25 cellular contexts compared by ENCODE assay signal in genomic region chr2:170381678-170382077, GRCh38.
A peak's percentile ranks its signal among the peaks of the same experiment; 100 is the strongest.
DNase-seq lines count a peak whose midpoint lies in the region; ATAC-seq, FAIRE-seq and TF ChIP-seq lines count a peak whose summit lies in the region.
"Had no signal": no experiment of that assay in that cellular context is flagged by ENCODE, and none has a peak within 500 bp of the region (broad histone marks: within the 10 kb centered on the region; RNA-seq: fewer than 3 reads in every experiment).

No MANE protein-coding gene starts in this region.

- TF ChIP-seq EP300 in HepG2 (IDR thresholded peaks at IDR 0.05; ENCODE audit: low read depth in 2 of 2, low read length in 2 of 2) (no peak), HepG2 (CRISPR knock-in tag; IDR thresholded peaks at IDR 0.05; ENCODE audit: borderline replicate concordance) (no peak)

- H3K4me3 ChIP-seq in HepG2 (replicated peaks in 1 of 3; ENCODE audit: insufficient read depth in 1 of 3, low read depth in 2 of 3, low read length in 3 of 3) (no peak overlapping the region), right lobe of liver (no peak overlapping the region), bronchial epithelial cell (ENCODE audit: low read depth, low read length) (no peak overlapping the region)
- H3K4me3 ChIP-seq: BLaER1, GM12878 had no signal

- intact Hi-C loops in HepG2 (cut with micrococcal nuclease; ENCODE audit: unreplicated experiment) (no loop called here), right lobe of liver (cut with DNase I) (no loop called here)

- POLR2A ChIA-PET in HepG2 (lab: Yijun Ruan, JAX): interaction anchor here (0.5 kb wide), 1 partner anchor 344 kb away, joined by 3 read pairs; no protein-coding TSS in a partner anchor

- no peaks in the 10 kb centered on the region for H3K4me1 ChIP-seq in HepG2 (ENCODE audit: insufficient read depth, low read length)
- H3K4me1 ChIP-seq in right lobe of liver: no peaks in the 10 kb centered on the region
- H3K4me1 ChIP-seq: BE2C, BLaER1 had no signal

- H3K27me3 ChIP-seq in HepG2 (ENCODE audit: control insufficient read depth in 1 of 2, insufficient read depth in 2 of 2, low read length in 2 of 2): peaks cover 0 to 29% of the 10 kb centered on the region in 2 experiments; a peak in 2 of 5 replicates
- no peaks in the 10 kb centered on the region for H3K27me3 ChIP-seq in right lobe of liver
- no peaks in the 10 kb centered on the region for H3K27me3 ChIP-seq in bronchial epithelial cell (ENCODE audit: control insufficient read depth, insufficient read depth, low read length)
- H3K27me3 ChIP-seq: BE2C, BLaER1 had no signal

- no TSS peak for BruUV-seq in HepG2 (replicated peaks; lab: Mats Ljungman, UMichigan)

- no peaks in the 10 kb centered on the region for H3K79me2 ChIP-seq in HepG2 (ENCODE audit: insufficient read depth, low read length)

- TF ChIP-seq POLR2A in HepG2 (IDR thresholded peaks at IDR 0.05; ENCODE audit: insufficient read depth in 1 of 2, low read depth in 2 of 2, low read length in 2 of 2) (no peak), right lobe of liver (IDR thresholded peaks at IDR 0.05) (no peak)

- H3K9ac ChIP-seq in HepG2 (ENCODE audit: insufficient read depth, low read depth, low read length): no peak overlapping the region
- H3K9ac ChIP-seq: BLaER1 had no signal

- in situ Hi-C loops in HepG2 (cut with HindIII; ENCODE audit: extremely low pct_ligation_motif_present, low pct_unique_long_range_greater_than_20kb): no loop called here

- no peak overlapping the region for H3K4me2 ChIP-seq in HepG2 (ENCODE audit: low read depth, low read length)
- H3K4me2 ChIP-seq: BLaER1 had no signal

- no peak for TF ChIP-seq CTCF in HepG2 (CRISPR knock-in tag; IDR thresholded peaks at IDR 0.05)
- TF ChIP-seq CTCF in right lobe of liver (IDR thresholded peaks at IDR 0.05): no peak
- no peak for TF ChIP-seq CTCF in bronchial epithelial cell (IDR thresholded peaks at IDR 0.05; ENCODE audit: insufficient read depth, low read length, severe bottlenecking)

- no peaks in the 10 kb centered on the region for H3K36me3 ChIP-seq in HepG2 (replicated peaks in 1 of 2; ENCODE audit: control insufficient read depth in 1 of 2, insufficient read depth in 2 of 2, low read length in 2 of 2)
- no peaks in the 10 kb centered on the region for H3K36me3 ChIP-seq in right lobe of liver
- H3K36me3 ChIP-seq in bronchial epithelial cell (ENCODE audit: control insufficient read depth, insufficient read depth, low read length): no peaks in the 10 kb centered on the region
- H3K36me3 ChIP-seq: BE2C, BLaER1 had no signal

- DNase-seq in HepG2 (ENCODE audit: low spot score) (no peak), right lobe of liver (no peak), bronchial epithelial cell (ENCODE audit: low read depth) (no peak), GM19240 (ENCODE audit: insufficient read length, low spot score) (no peak)
- DNase-seq: ACHN; BE2C; C1 segment of cervical spinal cord; CD4-positive, alpha-beta memory T cell; CD4-positive, CD25-positive, alpha-beta regulatory T cell; CD8-positive, alpha-beta memory T cell; COR-L47; DMS 273 treated with DMSO at 0.1 percent for 48 hours; DMS153; DMS53; DMS79; DND-41; EL; GDM1 had no signal

- no peaks in the 10 kb centered on the region for H4K20me1 ChIP-seq in HepG2 (ENCODE audit: insufficient read depth, low read length)
- H4K20me1 ChIP-seq: BLaER1 had no signal

- no peak overlapping the region for H2AFZ ChIP-seq in HepG2 (ENCODE audit: low read length)

- TF ChIP-seq RAD21 in HepG2 (CRISPR knock-in tag; IDR thresholded peaks at IDR 0.05): no peak

- CTCF ChIA-PET in HepG2 (lab: Yijun Ruan, JAX; ENCODE audit: low intra/inter-chr PET ratio, low total read pairs): no interaction called here

- no peak for FAIRE-seq in HepG2 (lab: Jason Lieb, UNC)
- FAIRE-seq in bronchial epithelial cell (lab: Jason Lieb, UNC): peak; percentile 32
- FAIRE-seq: A204.1, GM12878, GM12892, GM18507 had no signal

- WGBS in HepG2 (ENCODE audit: low lambda C conversion rate): 0% methylated on average over 2 of the region's 2 CpGs
- 40% methylated on average over 1 of the region's 2 CpGs for WGBS in right lobe of liver (ENCODE audit: insufficient coverage, low coverage, low lambda C conversion rate, missing lambda C conversion rate)

- H3K27ac ChIP-seq in HepG2 (ENCODE audit: extremely low read length, insufficient read depth, low read length) (no peak overlapping the region), right lobe of liver (no peak overlapping the region)
- H3K27ac ChIP-seq: 22Rv1, BLaER1 had no signal

- ATAC-seq in HepG2 (no peak), right lobe of liver (no peak), GM21825 (IDR thresholded peaks at IDR 0.05; ENCODE audit: unreplicated experiment) (no peak)
- ATAC-seq: GM12878 had no signal

- no peaks in the 10 kb centered on the region for H3K9me3 ChIP-seq in HepG2 (ENCODE audit: low read length)
- no peaks in the 10 kb centered on the region for H3K9me3 ChIP-seq in right lobe of liver
- H3K9me3 ChIP-seq: BE2C, BLaER1 had no signal

TF ChIP-seq in HepG2, 621 proteins besides CTCF, POLR2A, EP300 and RAD21 (continues in another document):
- no peak for TF ChIP-seq ZNF124 (CRISPR knock-in tag; IDR thresholded peaks at IDR 0.05)
- TF ChIP-seq, protein P1, sequence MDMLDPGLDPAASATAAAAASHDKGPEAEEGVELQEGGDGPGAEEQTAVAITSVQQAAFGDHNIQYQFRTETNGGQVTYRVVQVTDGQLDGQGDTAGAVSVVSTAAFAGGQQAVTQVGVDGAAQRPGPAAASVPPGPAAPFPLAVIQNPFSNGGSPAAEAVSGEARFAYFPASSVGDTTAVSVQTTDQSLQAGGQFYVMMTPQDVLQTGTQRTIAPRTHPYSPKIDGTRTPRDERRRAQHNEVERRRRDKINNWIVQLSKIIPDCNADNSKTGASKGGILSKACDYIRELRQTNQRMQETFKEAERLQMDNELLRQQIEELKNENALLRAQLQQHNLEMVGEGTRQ (IDR thresholded peaks at IDR 0.05; ENCODE audit: low read depth, low read length): peak; percentile 63; the same call in 1 of the 2 replicates
- TF ChIP-seq, protein P1 (CRISPR knock-in tag; IDR thresholded peaks at IDR 0.05; ENCODE audit: borderline replicate concordance): no peak
- TF ChIP-seq, protein P2, sequence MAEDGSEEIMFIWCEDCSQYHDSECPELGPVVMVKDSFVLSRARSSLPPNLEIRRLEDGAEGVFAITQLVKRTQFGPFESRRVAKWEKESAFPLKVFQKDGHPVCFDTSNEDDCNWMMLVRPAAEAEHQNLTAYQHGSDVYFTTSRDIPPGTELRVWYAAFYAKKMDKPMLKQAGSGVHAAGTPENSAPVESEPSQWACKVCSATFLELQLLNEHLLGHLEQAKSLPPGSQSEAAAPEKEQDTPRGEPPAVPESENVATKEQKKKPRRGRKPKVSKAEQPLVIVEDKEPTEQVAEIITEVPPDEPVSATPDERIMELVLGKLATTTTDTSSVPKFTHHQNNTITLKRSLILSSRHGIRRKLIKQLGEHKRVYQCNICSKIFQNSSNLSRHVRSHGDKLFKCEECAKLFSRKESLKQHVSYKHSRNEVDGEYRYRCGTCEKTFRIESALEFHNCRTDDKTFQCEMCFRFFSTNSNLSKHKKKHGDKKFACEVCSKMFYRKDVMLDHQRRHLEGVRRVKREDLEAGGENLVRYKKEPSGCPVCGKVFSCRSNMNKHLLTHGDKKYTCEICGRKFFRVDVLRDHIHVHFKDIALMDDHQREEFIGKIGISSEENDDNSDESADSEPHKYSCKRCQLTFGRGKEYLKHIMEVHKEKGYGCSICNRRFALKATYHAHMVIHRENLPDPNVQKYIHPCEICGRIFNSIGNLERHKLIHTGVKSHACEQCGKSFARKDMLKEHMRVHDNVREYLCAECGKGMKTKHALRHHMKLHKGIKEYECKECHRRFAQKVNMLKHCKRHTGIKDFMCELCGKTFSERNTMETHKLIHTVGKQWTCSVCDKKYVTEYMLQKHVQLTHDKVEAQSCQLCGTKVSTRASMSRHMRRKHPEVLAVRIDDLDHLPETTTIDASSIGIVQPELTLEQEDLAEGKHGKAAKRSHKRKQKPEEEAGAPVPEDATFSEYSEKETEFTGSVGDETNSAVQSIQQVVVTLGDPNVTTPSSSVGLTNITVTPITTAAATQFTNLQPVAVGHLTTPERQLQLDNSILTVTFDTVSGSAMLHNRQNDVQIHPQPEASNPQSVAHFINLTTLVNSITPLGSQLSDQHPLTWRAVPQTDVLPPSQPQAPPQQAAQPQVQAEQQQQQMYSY (CRISPR knock-in tag; IDR thresholded peaks at IDR 0.05): peak; percentile 69; the same call in 1 of the 2 replicates
- TF ChIP-seq RXRB (CRISPR knock-in tag; IDR thresholded peaks at IDR 0.05; ENCODE audit: borderline replicate concordance): no peak
